8 cellular contexts compared by ENCODE assay signal in genomic region chr17:38735161-38735997, GRCh38. TPM values are rescaled to one million over a fixed set of nuclear protein-coding genes. Genes with fewer than 3 reads are reported as not detected.
DNase-seq lines count a peak whose midpoint lies in the region; ATAC-seq, FAIRE-seq and TF ChIP-seq lines count a peak whose summit lies in the region.

No MANE protein-coding gene starts in this region.

- H3K27me3 ChIP-seq in sigmoid colon: no peaks in the 10 kb centered on the region

- ATAC-seq in GM19467 (IDR thresholded peaks at IDR 0.05; ENCODE audit: unreplicated experiment) (no peak), GM18909 (IDR thresholded peaks at IDR 0.05; ENCODE audit: poor library complexity, unreplicated experiment) (no peak)

- intact Hi-C loops in head of caudate nucleus (cut with DNase I): loop anchor here (2.0 to 10.0 kb wide), 2 partner anchors 59 to 181 kb away; no protein-coding TSS in a partner anchor
- intact Hi-C loops in sigmoid colon (cut with DNase I): loop anchor here (1.0 kb wide), 1 partner anchor 58 kb away; no protein-coding TSS in a partner anchor

- H3K36me3 ChIP-seq in sigmoid colon: peaks cover 0 to 55% (median 15%) of the 10 kb centered on the region in 4 donors

- no peak for TF ChIP-seq POLR2A in sigmoid colon (IDR thresholded peaks at IDR 0.05)

- TF ChIP-seq CTCF in GM12875 (IDR thresholded peaks at IDR 0.05; ENCODE audit: borderline replicate concordance, insufficient read depth, low read depth, low read length) (peak; percentile 96), sigmoid colon (IDR thresholded peaks at IDR 0.05) (peak; percentile 95 to 99 (median 96))

- peak overlapping the region in 1 of 4 donors; percentile 14 for H3K27ac ChIP-seq in sigmoid colon

- DNase-seq in 8988T: peak; percentile 75
- peak; percentile 18 for DNase-seq in RCC 7860 (ENCODE audit: low spot score)
- DNase-seq in activated naive CD4-positive, alpha-beta T cell treated with Interleukin-2 at 50 U/mL for 16 hours: peak; percentile 76
- peak; percentile 56 to 92 (median 77) for DNase-seq in head of caudate nucleus
- no peak for DNase-seq in sigmoid colon

- TF ChIP-seq EP300 in sigmoid colon (IDR thresholded peaks at IDR 0.05): no peak

- H3K4me3 ChIP-seq in GM12875 (ENCODE audit: low read depth, low read length): no peak overlapping the region
- no peak overlapping the region for H3K4me3 ChIP-seq in sigmoid colon

- H3K4me1 ChIP-seq in sigmoid colon: peaks cover 2 to 33% (median 29%) of the 10 kb centered on the region in 4 donors

- 45 to 53% methylated on average over 23 of the region's 23 CpGs for WGBS in sigmoid colon, 2 donors

- no peaks in the 10 kb centered on the region for H3K9me3 ChIP-seq in sigmoid colon

- no peak for FAIRE-seq in RCC 7860 (lab: Jason Lieb, UNC)

RNA-seq across cellular contexts. Expression of gene CISD3, which starts 5.2 kb away (rescaled TPM):
- total RNA-seq in sigmoid colon: 10 to 100 TPM in 3 of 4 donors, 1 to 10 TPM in 1; 9.2 to 19.3 (median 14.6) TPM
- polyA plus RNA-seq in sigmoid colon: 100 to 1,000 TPM; 104 to 115 (median 108) TPM

RNA-seq across cellular contexts. Expression of gene PCGF2, which starts 12.8 kb away (rescaled TPM):
- total RNA-seq in sigmoid colon: 1 to 10 TPM; 4.3 to 8.9 (median 5.6) TPM
- 10 to 100 TPM; 19.6 to 32.6 (median 22.8) TPM for polyA plus RNA-seq in sigmoid colon

RNA-seq across cellular contexts. Expression of gene PSMB3, which starts 17.2 kb away (rescaled TPM):
- total RNA-seq in sigmoid colon: 100 to 1,000 TPM; 135 to 198 (median 153) TPM
- 100 to 1,000 TPM; 246 to 280 (median 258) TPM for polyA plus RNA-seq in sigmoid colon

RNA-seq across cellular contexts. Expression of gene MLLT6, which starts 30.3 kb away (rescaled TPM):
- total RNA-seq in sigmoid colon: 10 to 100 TPM; 48.9 to 90.3 (median 69.9) TPM
- polyA plus RNA-seq in sigmoid colon: 10 to 100 TPM; 15.3 to 86.5 (median 16.2) TPM
